In the genomic region with DNA sequence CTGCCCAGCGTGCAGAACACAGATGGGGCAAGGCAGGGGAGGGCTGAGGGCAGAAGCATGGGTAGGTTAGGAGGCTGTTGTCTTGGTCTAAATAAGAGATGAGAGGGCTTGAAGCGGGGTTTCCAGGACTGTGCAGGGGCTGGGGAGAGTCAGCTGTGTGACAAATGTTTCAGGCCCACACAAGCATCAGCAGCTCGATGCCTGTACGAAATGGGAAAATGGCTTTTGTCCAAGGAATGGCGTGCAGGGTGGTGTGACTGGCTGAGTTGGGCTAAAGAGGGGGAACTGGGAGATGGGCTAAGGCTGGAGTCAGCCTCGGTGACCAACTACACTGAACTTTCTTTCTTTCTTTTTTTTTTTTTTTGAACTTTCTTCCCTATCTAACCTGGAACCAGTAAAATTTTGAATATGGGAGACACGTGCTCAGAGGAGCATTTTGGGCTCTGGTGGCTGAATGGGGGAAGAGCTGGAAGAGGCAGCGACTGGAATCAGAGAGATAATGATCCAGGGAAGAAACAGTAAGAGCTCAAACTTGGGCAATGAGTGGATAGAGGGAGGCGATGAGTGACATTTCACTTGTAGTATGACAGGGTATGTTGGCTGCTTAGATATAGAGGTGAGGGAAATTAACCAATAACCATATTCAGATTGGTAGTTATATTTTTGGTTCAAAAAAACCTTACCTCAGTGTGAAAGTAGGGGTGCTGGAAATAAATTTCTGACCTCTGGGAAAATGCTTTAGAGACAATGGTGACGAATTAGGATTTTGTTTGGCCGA, we compare ENCODE assay signal across 2 cellular contexts.
TF ChIP-seq lines count a peak whose summit lies in the region.

No MANE protein-coding gene starts in this region.

TF ChIP-seq in IMR-90, 13 proteins besides CTCF, POLR2A, EP300 and RAD21:
- TF ChIP-seq, protein P1, sequence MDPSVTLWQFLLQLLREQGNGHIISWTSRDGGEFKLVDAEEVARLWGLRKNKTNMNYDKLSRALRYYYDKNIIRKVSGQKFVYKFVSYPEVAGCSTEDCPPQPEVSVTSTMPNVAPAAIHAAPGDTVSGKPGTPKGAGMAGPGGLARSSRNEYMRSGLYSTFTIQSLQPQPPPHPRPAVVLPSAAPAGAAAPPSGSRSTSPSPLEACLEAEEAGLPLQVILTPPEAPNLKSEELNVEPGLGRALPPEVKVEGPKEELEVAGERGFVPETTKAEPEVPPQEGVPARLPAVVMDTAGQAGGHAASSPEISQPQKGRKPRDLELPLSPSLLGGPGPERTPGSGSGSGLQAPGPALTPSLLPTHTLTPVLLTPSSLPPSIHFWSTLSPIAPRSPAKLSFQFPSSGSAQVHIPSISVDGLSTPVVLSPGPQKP (IDR thresholded peaks at IDR 0.05; ENCODE audit: borderline replicate concordance, low read depth, low read length) = no peak
- TF ChIP-seq NFE2L2 (IDR thresholded peaks at IDR 0.05; ENCODE audit: low read depth, low read length) (no peak), CEBPB (IDR thresholded peaks at IDR 0.05; ENCODE audit: low read depth, low read length) (no peak), MAFK (IDR thresholded peaks at IDR 0.05; ENCODE audit: low read depth, low read length) (no peak), BHLHE40 (IDR thresholded peaks at IDR 0.05; ENCODE audit: low read depth, low read length) (no peak), FOS (IDR thresholded peaks at IDR 0.05; ENCODE audit: low read depth, low read length) (no peak), RCOR1 (IDR thresholded peaks at IDR 0.05; ENCODE audit: insufficient replicate concordance, low read length) (no peak), MXI1 (IDR thresholded peaks at IDR 0.05; ENCODE audit: borderline replicate concordance, low read depth, low read length) (no peak), RFX5 (IDR thresholded peaks at IDR 0.05; ENCODE audit: low read depth, low read length) (no peak), SMC3 (IDR thresholded peaks at IDR 0.05; ENCODE audit: low read depth, low read length) (no peak), MAZ (IDR thresholded peaks at IDR 0.05; ENCODE audit: borderline replicate concordance, low read depth, low read length) (no peak)
- TF ChIP-seq, protein P2, sequence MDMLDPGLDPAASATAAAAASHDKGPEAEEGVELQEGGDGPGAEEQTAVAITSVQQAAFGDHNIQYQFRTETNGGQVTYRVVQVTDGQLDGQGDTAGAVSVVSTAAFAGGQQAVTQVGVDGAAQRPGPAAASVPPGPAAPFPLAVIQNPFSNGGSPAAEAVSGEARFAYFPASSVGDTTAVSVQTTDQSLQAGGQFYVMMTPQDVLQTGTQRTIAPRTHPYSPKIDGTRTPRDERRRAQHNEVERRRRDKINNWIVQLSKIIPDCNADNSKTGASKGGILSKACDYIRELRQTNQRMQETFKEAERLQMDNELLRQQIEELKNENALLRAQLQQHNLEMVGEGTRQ (IDR thresholded peaks at IDR 0.05; ENCODE audit: low read depth, low read length) = no peak

TF ChIP-seq in K562, 482 proteins besides CTCF, POLR2A, EP300 and RAD21:
- TF ChIP-seq SRSF9 (IDR thresholded peaks at IDR 0.05; ENCODE audit: borderline replicate concordance, low read depth, low read length) (no peak), RBFOX2 (IDR thresholded peaks at IDR 0.05; ENCODE audit: low read depth, low read length) (no peak), KAT2B (IDR thresholded peaks at IDR 0.05; ENCODE audit: low read depth, low read length) (no peak), SMARCB1 (IDR thresholded peaks at IDR 0.05; ENCODE audit: insufficient read length, low read depth) (no peak), FOXJ2 (tag; IDR thresholded peaks at IDR 0.05) (no peak), MEIS2 (IDR thresholded peaks at IDR 0.05; ENCODE audit: partially characterized antibody) (peak; percentile 77), GABPB1 (CRISPR knock-in tag; IDR thresholded peaks at IDR 0.05) (no peak), L3MBTL2 (IDR thresholded peaks at IDR 0.05) (peak; percentile 68), BDP1 (IDR thresholded peaks at IDR 0.05; ENCODE audit: insufficient read depth, insufficient read length) (no peak), ESRRA (IDR thresholded peaks at IDR 0.05; ENCODE audit: borderline replicate concordance, low read depth) (no peak)
- TF ChIP-seq, protein P3, sequence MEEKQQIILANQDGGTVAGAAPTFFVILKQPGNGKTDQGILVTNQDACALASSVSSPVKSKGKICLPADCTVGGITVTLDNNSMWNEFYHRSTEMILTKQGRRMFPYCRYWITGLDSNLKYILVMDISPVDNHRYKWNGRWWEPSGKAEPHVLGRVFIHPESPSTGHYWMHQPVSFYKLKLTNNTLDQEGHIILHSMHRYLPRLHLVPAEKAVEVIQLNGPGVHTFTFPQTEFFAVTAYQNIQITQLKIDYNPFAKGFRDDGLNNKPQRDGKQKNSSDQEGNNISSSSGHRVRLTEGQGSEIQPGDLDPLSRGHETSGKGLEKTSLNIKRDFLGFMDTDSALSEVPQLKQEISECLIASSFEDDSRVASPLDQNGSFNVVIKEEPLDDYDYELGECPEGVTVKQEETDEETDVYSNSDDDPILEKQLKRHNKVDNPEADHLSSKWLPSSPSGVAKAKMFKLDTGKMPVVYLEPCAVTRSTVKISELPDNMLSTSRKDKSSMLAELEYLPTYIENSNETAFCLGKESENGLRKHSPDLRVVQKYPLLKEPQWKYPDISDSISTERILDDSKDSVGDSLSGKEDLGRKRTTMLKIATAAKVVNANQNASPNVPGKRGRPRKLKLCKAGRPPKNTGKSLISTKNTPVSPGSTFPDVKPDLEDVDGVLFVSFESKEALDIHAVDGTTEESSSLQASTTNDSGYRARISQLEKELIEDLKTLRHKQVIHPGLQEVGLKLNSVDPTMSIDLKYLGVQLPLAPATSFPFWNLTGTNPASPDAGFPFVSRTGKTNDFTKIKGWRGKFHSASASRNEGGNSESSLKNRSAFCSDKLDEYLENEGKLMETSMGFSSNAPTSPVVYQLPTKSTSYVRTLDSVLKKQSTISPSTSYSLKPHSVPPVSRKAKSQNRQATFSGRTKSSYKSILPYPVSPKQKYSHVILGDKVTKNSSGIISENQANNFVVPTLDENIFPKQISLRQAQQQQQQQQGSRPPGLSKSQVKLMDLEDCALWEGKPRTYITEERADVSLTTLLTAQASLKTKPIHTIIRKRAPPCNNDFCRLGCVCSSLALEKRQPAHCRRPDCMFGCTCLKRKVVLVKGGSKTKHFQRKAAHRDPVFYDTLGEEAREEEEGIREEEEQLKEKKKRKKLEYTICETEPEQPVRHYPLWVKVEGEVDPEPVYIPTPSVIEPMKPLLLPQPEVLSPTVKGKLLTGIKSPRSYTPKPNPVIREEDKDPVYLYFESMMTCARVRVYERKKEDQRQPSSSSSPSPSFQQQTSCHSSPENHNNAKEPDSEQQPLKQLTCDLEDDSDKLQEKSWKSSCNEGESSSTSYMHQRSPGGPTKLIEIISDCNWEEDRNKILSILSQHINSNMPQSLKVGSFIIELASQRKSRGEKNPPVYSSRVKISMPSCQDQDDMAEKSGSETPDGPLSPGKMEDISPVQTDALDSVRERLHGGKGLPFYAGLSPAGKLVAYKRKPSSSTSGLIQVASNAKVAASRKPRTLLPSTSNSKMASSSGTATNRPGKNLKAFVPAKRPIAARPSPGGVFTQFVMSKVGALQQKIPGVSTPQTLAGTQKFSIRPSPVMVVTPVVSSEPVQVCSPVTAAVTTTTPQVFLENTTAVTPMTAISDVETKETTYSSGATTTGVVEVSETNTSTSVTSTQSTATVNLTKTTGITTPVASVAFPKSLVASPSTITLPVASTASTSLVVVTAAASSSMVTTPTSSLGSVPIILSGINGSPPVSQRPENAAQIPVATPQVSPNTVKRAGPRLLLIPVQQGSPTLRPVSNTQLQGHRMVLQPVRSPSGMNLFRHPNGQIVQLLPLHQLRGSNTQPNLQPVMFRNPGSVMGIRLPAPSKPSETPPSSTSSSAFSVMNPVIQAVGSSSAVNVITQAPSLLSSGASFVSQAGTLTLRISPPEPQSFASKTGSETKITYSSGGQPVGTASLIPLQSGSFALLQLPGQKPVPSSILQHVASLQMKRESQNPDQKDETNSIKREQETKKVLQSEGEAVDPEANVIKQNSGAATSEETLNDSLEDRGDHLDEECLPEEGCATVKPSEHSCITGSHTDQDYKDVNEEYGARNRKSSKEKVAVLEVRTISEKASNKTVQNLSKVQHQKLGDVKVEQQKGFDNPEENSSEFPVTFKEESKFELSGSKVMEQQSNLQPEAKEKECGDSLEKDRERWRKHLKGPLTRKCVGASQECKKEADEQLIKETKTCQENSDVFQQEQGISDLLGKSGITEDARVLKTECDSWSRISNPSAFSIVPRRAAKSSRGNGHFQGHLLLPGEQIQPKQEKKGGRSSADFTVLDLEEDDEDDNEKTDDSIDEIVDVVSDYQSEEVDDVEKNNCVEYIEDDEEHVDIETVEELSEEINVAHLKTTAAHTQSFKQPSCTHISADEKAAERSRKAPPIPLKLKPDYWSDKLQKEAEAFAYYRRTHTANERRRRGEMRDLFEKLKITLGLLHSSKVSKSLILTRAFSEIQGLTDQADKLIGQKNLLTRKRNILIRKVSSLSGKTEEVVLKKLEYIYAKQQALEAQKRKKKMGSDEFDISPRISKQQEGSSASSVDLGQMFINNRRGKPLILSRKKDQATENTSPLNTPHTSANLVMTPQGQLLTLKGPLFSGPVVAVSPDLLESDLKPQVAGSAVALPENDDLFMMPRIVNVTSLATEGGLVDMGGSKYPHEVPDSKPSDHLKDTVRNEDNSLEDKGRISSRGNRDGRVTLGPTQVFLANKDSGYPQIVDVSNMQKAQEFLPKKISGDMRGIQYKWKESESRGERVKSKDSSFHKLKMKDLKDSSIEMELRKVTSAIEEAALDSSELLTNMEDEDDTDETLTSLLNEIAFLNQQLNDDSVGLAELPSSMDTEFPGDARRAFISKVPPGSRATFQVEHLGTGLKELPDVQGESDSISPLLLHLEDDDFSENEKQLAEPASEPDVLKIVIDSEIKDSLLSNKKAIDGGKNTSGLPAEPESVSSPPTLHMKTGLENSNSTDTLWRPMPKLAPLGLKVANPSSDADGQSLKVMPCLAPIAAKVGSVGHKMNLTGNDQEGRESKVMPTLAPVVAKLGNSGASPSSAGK (IDR thresholded peaks at IDR 0.05) = 0 out of 2 replicates have a peak, but pooled peaks have one; percentile 21
- TF ChIP-seq, protein P4, sequence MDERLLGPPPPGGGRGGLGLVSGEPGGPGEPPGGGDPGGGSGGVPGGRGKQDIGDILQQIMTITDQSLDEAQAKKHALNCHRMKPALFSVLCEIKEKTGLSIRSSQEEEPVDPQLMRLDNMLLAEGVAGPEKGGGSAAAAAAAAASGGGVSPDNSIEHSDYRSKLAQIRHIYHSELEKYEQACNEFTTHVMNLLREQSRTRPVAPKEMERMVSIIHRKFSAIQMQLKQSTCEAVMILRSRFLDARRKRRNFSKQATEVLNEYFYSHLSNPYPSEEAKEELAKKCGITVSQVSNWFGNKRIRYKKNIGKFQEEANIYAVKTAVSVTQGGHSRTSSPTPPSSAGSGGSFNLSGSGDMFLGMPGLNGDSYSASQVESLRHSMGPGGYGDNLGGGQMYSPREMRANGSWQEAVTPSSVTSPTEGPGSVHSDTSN (CRISPR knock-in tag; IDR thresholded peaks at IDR 0.05; ENCODE audit: low read depth) = no peak
- TF ChIP-seq, protein P4 (tag; conservative IDR thresholded peaks at IDR 0.05; ENCODE audit: low read depth) = peak; percentile 67
